Comparison of ENCODE assay signal across 16 cellular contexts in genomic region chr16:23482778-23483177, GRCh38. TPM values are rescaled to one million over a fixed set of nuclear protein-coding genes. Genes with fewer than 3 reads are reported as not detected.
DNase-seq lines count a peak whose midpoint lies in the region; ATAC-seq and TF ChIP-seq lines count a peak whose summit lies in the region.
"Had no signal": no experiment of that assay in that cellular context is flagged by ENCODE, and none has a peak within 500 bp of the region (broad histone marks: within the 10 kb centered on the region; RNA-seq: fewer than 3 reads in every experiment).

No MANE protein-coding gene starts in this region.

- H3K4me1 Mint-ChIP-seq in natural killer cell (peaks cover 0 to 5% of the 10 kb centered on the region in 2 donors), Caco-2 (ENCODE audit: low read depth, unreplicated experiment) (no peaks in the 10 kb centered on the region)
- H3K4me1 Mint-ChIP-seq: CD14-positive monocyte, nephron progenitor cell had no signal

- intact Hi-C loops in natural killer cell (cut with micrococcal nuclease) (loop anchor here (1.0 kb wide), 1 partner anchor 22 kb away; no protein-coding TSS in a partner anchor), Caco-2 (cut with micrococcal nuclease; ENCODE audit: unreplicated experiment) (no loop called here)

- TF ChIP-seq CTCF in natural killer cell (IDR thresholded peaks at IDR 0.05) (no peak), Caco-2 (IDR thresholded peaks at IDR 0.05; ENCODE audit: insufficient read depth in 1 of 2, low read depth in 1 of 2, low read length in 1 of 2, severe bottlenecking in 1 of 2, unreplicated experiment in 1 of 2) (no peak), WERI-Rb-1 (IDR thresholded peaks at IDR 0.05; ENCODE audit: low read depth, low read length) (no peak)

- no peak overlapping the region for H3K4me3 Mint-ChIP-seq in natural killer cell
- no peak overlapping the region for H3K4me3 Mint-ChIP-seq in Caco-2 (ENCODE audit: unreplicated experiment)
- H3K4me3 Mint-ChIP-seq: CD14-positive monocyte, nephron progenitor cell had no signal

- H3K27ac Mint-ChIP-seq in natural killer cell (peak overlapping the region; percentile 74 to 87), Caco-2 (ENCODE audit: unreplicated experiment) (no peak overlapping the region)
- H3K27ac Mint-ChIP-seq: nephron progenitor cell had no signal

- no peaks in the 10 kb centered on the region for H3K9me3 Mint-ChIP-seq in natural killer cell
- H3K9me3 Mint-ChIP-seq in Caco-2 (ENCODE audit: unreplicated experiment), result no peaks in the 10 kb centered on the region
- H3K9me3 Mint-ChIP-seq: CD14-positive monocyte, nephron progenitor cell had no signal

- no TSS peak for BruUV-seq in Caco-2 (replicated peaks; lab: Mats Ljungman, UMichigan)

- H3K9me3 ChIP-seq in Caco-2 (no peaks in the 10 kb centered on the region), WERI-Rb-1 (ENCODE audit: severe bottlenecking) (no peaks in the 10 kb centered on the region)
- H3K9me3 ChIP-seq: left lung, right lobe of liver had no signal

- ATAC-seq in GM18511 (IDR thresholded peaks at IDR 0.05; ENCODE audit: unreplicated experiment) (peak; percentile 92), HG02610 (IDR thresholded peaks at IDR 0.05; ENCODE audit: unreplicated experiment) (peak; percentile 89), natural killer cell (peak; percentile 77 to 80 (median 79))
- ATAC-seq: K562, left lung had no signal

- DNase-seq in activated T-cell treated with anti-CD3 and anti-CD28 coated beads, Interleukin-2, amount 50 U/mL, for 48 hours, result peak; percentile 26 to 39
- DNase-seq in natural killer cell, result peak; percentile 22
- no peak for DNase-seq in SIG-M5 (lab: John Stamatoyannopoulos, UW)
- DNase-seq in Caco-2, result no peak
- DNase-seq in WERI-Rb-1, result no peak
- DNase-seq in stimulated activated naive CD4-positive, alpha-beta T cell (lab: John Stamatoyannopoulos, UW), result no peak
- DNase-seq: left lung; NCI-H1417 treated with DMSO at 0.1 percent for 48 hours; nephron progenitor cell; OCI-M1; right lobe of liver; stimulated activated CD4-positive, alpha-beta T cell treated with anti-CD3 and anti-CD28 coated beads, Interleukin-4, amount 100 ng/mL, for 24 hours had no signal

- H3K36me3 Mint-ChIP-seq in natural killer cell, result peaks cover 7% of the 10 kb centered on the region
- H3K36me3 Mint-ChIP-seq in Caco-2 (ENCODE audit: insufficient read depth, unreplicated experiment), result peaks cover 70% of the 10 kb centered on the region

- no peak overlapping the region for H3K27ac ChIP-seq in WERI-Rb-1
- H3K27ac ChIP-seq: left lung, right lobe of liver had no signal

- H3K27me3 ChIP-seq in Caco-2 (replicated peaks; ENCODE audit: control insufficient read depth, insufficient read depth, low read length) (no peaks in the 10 kb centered on the region), WERI-Rb-1 (ENCODE audit: insufficient read depth, low read depth, severe bottlenecking) (no peaks in the 10 kb centered on the region)
- H3K27me3 ChIP-seq: left lung, right lobe of liver had no signal

- H3K36me3 ChIP-seq in Caco-2 (ENCODE audit: control insufficient read depth, insufficient read depth, low read length), result peaks cover 5% of the 10 kb centered on the region
- peaks cover 95% of the 10 kb centered on the region for H3K36me3 ChIP-seq in WERI-Rb-1

- H3K4me1 ChIP-seq in Caco-2, result no peaks in the 10 kb centered on the region
- H3K4me1 ChIP-seq: right lobe of liver had no signal

- CTCF ChIA-PET in Caco-2 (lab: Charles Lee), result no interaction called here

- no peaks in the 10 kb centered on the region for H3K27me3 Mint-ChIP-seq in natural killer cell (ENCODE audit: low read depth in 2 of 2)
- no peaks in the 10 kb centered on the region for H3K27me3 Mint-ChIP-seq in Caco-2 (ENCODE audit: insufficient read depth, unreplicated experiment)

- POLR2A ChIA-PET in Caco-2 (lab: Charles Lee), result no interaction called here

- H3K4me3 ChIP-seq in Caco-2 (ENCODE audit: low read depth, low read length) (no peak overlapping the region), WERI-Rb-1 (ENCODE audit: low read depth, low read length) (no peak overlapping the region)
- H3K4me3 ChIP-seq: K562, left lung, right lobe of liver had no signal

RNA-seq across cellular contexts. Expression of gene GGA2, which starts 27.5 kb away (rescaled TPM):
- total RNA-seq in natural killer cell, result 100 to 1,000 TPM; 129 to 134 (median 131) TPM
- total RNA-seq in Caco-2 (2022), result 92.7 and 93.4 TPM in 2 replicates

RNA-seq across cellular contexts. Expression of gene COG7, which starts 29.8 kb away (rescaled TPM):
- total RNA-seq in natural killer cell (10 to 100 TPM; 18.4 to 26.6 (median 20.3) TPM), Caco-2 (2022) (12.0 and 12.4 TPM in 2 replicates)

Comparison
In these comparisons a context has a peak if more than half of its experiments do, and no peak if none do; other contexts are left out.
1. DNase-seq: peak in activated T-cell treated with anti-CD3 and anti-CD28 coated beads, Interleukin-2, amount 50 U/mL, for 48 hours (2 of 2) and natural killer cell (single experiment); none in SIG-M5 (single experiment), Caco-2 (0 of 2), WERI-Rb-1 (single experiment) and stimulated activated naive CD4-positive, alpha-beta T cell (0 of 6).
2. Peak in every context shown above with its lines, with median percentiles within 50 percentile points of each other: ATAC-seq.